Comparison of ENCODE assay signal across 28 cellular contexts in the genomic region with DNA sequence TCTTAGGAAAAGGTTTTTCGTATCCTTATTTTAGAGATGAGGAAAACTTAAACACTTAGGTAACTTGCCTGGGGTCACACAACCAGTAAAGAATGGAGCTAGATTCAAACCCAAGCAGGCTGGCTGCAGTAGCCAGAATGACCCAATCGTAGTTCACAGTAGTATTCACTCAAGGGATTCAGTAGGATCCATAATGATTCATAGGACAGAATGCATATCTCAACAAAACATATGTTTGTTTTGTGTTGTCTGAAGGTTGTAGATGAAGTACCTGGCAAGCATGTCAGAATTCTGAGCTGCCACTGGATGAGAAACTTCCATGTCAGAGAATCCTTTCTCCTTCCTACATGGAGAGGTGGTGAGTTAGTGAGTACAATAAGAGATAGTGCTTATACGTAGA.
DNase-seq lines count a peak whose midpoint lies in the region; ATAC-seq and TF ChIP-seq lines count a peak whose summit lies in the region.
"Had no signal": no experiment of that assay in that cellular context is flagged by ENCODE, and none has a peak within 500 bp of the region (broad histone marks: within the 10 kb centered on the region; RNA-seq: fewer than 3 reads in every experiment).

No MANE protein-coding gene starts in this region.

- no peak overlapping the region for H3K27ac Mint-ChIP-seq in activated T-cell treated with anti-CD3 and anti-CD28 coated beads, Interleukin-2, amount 50 U/mL, for 72 hours
- H3K27ac Mint-ChIP-seq: B cell; CD8-positive, alpha-beta T cell; GM23338 had no signal

- DNase-seq in epithelial cell of esophagus (ENCODE audit: low read depth), result peak; percentile 53
- no peak for DNase-seq in foreskin keratinocyte
- DNase-seq in sigmoid colon, result no peak
- DNase-seq in central memory CD4-positive, alpha-beta T cell, result no peak
- DNase-seq in activated T-cell treated with anti-CD3 and anti-CD28 coated beads, Interleukin-2, amount 50 U/mL, for 72 hours, result no peak
- no peak for DNase-seq in NCI-H1417 (lab: John Stamatoyannopoulos, UW)
- DNase-seq: Caco-2; CD8-positive, alpha-beta T cell; DMS 273 treated with DMSO at 0.1 percent for 48 hours; DMS79; EL; GDM1; H9; Karpas-422; NCI-H1105 treated with DMSO at 0.1 percent for 48 hours; NCI-H2029 treated with DMSO at 0.1 percent for 48 hours; NCI-H446 treated with DMSO at 0.1 percent for 48 hours; NCI-H526; NCI-H82; NK-92 treated with Interleukin-12 subunit alpha and Interleukin-12 subunit beta, amount 100 ng/mL, for 24 hours; Right ventricle myocardium superior; RPMI8226 had no signal

- H3K9me3 Mint-ChIP-seq in activated T-cell treated with anti-CD3 and anti-CD28 coated beads, Interleukin-2, amount 50 U/mL, for 72 hours, result peaks cover 4% of the 10 kb centered on the region in 2 donors

- no peak for TF ChIP-seq CTCF in epithelial cell of esophagus (IDR thresholded peaks at IDR 0.05; ENCODE audit: insufficient read depth, low read depth, low read length, missing control alignments)
- no peak for TF ChIP-seq CTCF in foreskin keratinocyte (conservative IDR thresholded peaks at IDR 0.05)
- no peak for TF ChIP-seq CTCF in sigmoid colon (IDR thresholded peaks at IDR 0.05)

- no peaks in the 10 kb centered on the region for H3K27me3 Mint-ChIP-seq in activated T-cell treated with anti-CD3 and anti-CD28 coated beads, Interleukin-2, amount 50 U/mL, for 72 hours (ENCODE audit: low read depth)
- H3K27me3 Mint-ChIP-seq: B cell had no signal

- H3K4me3 ChIP-seq in epithelial cell of esophagus (ENCODE audit: low read length) (no peak overlapping the region), sigmoid colon (no peak overlapping the region)
- H3K4me3 ChIP-seq: GM12878, GM23338, SJSA1 had no signal

- no peaks in the 10 kb centered on the region for H3K36me3 Mint-ChIP-seq in activated T-cell treated with anti-CD3 and anti-CD28 coated beads, Interleukin-2, amount 50 U/mL, for 72 hours (ENCODE audit: insufficient read depth in 2 of 2)
- H3K36me3 Mint-ChIP-seq: CD8-positive, alpha-beta T cell had no signal

- WGBS in sigmoid colon, 2 donors, result 94 to 96% methylated on average over 3 of the region's 3 CpGs

- H3K4me1 Mint-ChIP-seq in activated T-cell treated with anti-CD3 and anti-CD28 coated beads, Interleukin-2, amount 50 U/mL, for 72 hours (ENCODE audit: low read depth), result no peaks in the 10 kb centered on the region
- H3K4me1 Mint-ChIP-seq: B cell had no signal

- H3K27me3 ChIP-seq in foreskin keratinocyte, result no peaks in the 10 kb centered on the region
- no peaks in the 10 kb centered on the region for H3K27me3 ChIP-seq in sigmoid colon
- H3K27me3 ChIP-seq: SJSA1 had no signal

- intact Hi-C loops in sigmoid colon (cut with DNase I), result loop anchor here (5.0 kb wide), 1 partner anchor 80 kb away; no protein-coding TSS in a partner anchor

- peaks cover 0 to 2% (median 0%) of the 10 kb centered on the region in 4 donors for H3K9me3 ChIP-seq in sigmoid colon
- H3K9me3 ChIP-seq: SJSA1 had no signal

- ATAC-seq in foreskin keratinocyte, result peak; percentile 36
- ATAC-seq in HG02970 (IDR thresholded peaks at IDR 0.05; ENCODE audit: low FRiP score, unreplicated experiment), result no peak
- no peak for ATAC-seq in activated T-cell treated with anti-CD3 and anti-CD28 coated beads, Interleukin-2, amount 50 U/mL, for 72 hours (replicated peaks in 1 of 2)
- ATAC-seq: CD8-positive, alpha-beta T cell; GM12878; GM23338 had no signal

- peaks cover 0 to 3% (median 0%) of the 10 kb centered on the region in 4 donors for H3K36me3 ChIP-seq in sigmoid colon
- H3K36me3 ChIP-seq: SJSA1 had no signal

- H3K4me1 ChIP-seq in foreskin keratinocyte (peaks cover 45% of the 10 kb centered on the region), sigmoid colon (peaks cover 0 to 29% (median 23%) of the 10 kb centered on the region in 4 donors)
- H3K4me1 ChIP-seq: Caco-2, SJSA1 had no signal

- TF ChIP-seq POLR2A in sigmoid colon (IDR thresholded peaks at IDR 0.05), result no peak

- no peak for TF ChIP-seq EP300 in sigmoid colon (IDR thresholded peaks at IDR 0.05)

- H3K4me3 Mint-ChIP-seq in activated T-cell treated with anti-CD3 and anti-CD28 coated beads, Interleukin-2, amount 50 U/mL, for 72 hours, result no peak overlapping the region
- H3K4me3 Mint-ChIP-seq: B cell; CD8-positive, alpha-beta T cell; GM23338; H9 had no signal

- H3K27ac ChIP-seq in foreskin keratinocyte (no peak overlapping the region), sigmoid colon (peak overlapping the region in 3 of 4 donors; percentile 41 to 59 (median 56))
- H3K27ac ChIP-seq: C4-2B, SJSA1 had no signal
